ENCODE assay signal across 8 cellular contexts in the genomic region with DNA sequence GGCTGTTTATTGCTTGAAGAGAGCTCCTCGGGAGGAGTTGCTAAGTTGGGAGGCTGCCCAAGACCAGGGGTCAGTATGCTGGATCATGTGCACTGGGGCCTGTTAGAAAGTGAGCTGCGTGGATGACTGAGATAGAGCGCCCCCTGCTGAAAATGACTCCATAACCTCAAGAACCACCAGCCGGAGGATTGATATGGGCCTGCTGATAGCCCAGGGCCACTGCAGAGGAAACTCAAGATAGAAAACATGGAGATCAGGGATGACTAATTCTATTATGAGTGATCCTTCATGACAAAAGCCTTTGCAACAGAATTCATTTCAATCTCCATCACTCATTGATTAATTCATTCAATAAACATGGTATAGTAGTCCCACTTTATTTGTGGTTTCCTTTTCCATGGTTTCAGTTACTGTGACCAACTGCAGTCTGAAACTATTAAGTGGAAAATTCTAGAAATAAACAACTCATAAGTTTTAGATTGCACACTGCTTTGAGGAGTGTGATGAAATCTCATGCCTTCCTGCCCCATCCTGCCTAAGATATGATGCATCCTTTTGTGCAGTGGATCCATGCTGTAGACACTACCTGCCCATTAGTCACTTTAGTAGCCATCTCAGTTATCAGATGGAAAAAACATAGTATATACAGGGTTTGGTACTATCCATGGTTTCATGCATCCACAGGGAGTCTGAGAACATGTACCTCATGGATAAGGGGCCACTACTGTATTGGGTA.
A peak's percentile ranks its signal among the peaks of the same experiment; 100 is the strongest.
DNase-seq lines count a peak whose midpoint lies in the region; ATAC-seq and FAIRE-seq lines count a peak whose summit lies in the region.

No MANE protein-coding gene starts in this region.

- no peak overlapping the region for H3K4me3 ChIP-seq in H7 (ENCODE audit: insufficient read depth, low read depth, low read length)

- DNase-seq in EH (ENCODE audit: low read depth), result peak; percentile 19
- DNase-seq in H7, result peak; percentile 27
- peak; percentile 75 for DNase-seq in OCI-M1 (lab: John Stamatoyannopoulos, UW)
- DNase-seq in activated naive CD4-positive, alpha-beta T cell treated with anti-CD3 and anti-CD28 coated beads, Interleukin-2, amount 50 U/mL, for 72 hours (ENCODE audit: low spot score in 2 of 2), result peak in 1 of 2 donors; percentile 43
- DNase-seq in stimulated activated CD4-positive, alpha-beta T cell treated with anti-CD3 and anti-CD28 coated beads, TNF-alpha, amount 100 ng/mL, for 24 hours (ENCODE audit: low read depth in 3 of 3), result peak; percentile 4 to 18 (median 4)
- no peak for DNase-seq in DMS79 treated with DMSO at 0.1 percent for 48 hours (lab: John Stamatoyannopoulos, UW)
- DNase-seq in NK-92 (lab: John Stamatoyannopoulos, UW; ENCODE audit: unreplicated experiment), result no peak

- H3K36me3 ChIP-seq in H7 (replicated peaks; ENCODE audit: control insufficient read depth, insufficient read depth, low read length), result no peaks in the 10 kb centered on the region

- H3K36me3 Mint-ChIP-seq in activated naive CD4-positive, alpha-beta T cell treated with anti-CD3 and anti-CD28 coated beads, Interleukin-2, amount 50 U/mL, for 72 hours, result no peaks in the 10 kb centered on the region

- peak; percentile 21 for FAIRE-seq in islet of Langerhans (lab: Jason Lieb, UNC)

- peak; percentile 73 to 78 for ATAC-seq in activated naive CD4-positive, alpha-beta T cell treated with anti-CD3 and anti-CD28 coated beads, Interleukin-2, amount 50 U/mL, for 72 hours

- no peak overlapping the region for H3K27ac Mint-ChIP-seq in activated naive CD4-positive, alpha-beta T cell treated with anti-CD3 and anti-CD28 coated beads, Interleukin-2, amount 50 U/mL, for 72 hours

- H3K27me3 ChIP-seq in H7 (ENCODE audit: control insufficient read depth, insufficient read depth, low read length), result no peaks in the 10 kb centered on the region

- H3K9me3 Mint-ChIP-seq in activated naive CD4-positive, alpha-beta T cell treated with anti-CD3 and anti-CD28 coated beads, Interleukin-2, amount 50 U/mL, for 72 hours, result no peaks in the 10 kb centered on the region

Comparison
In these comparisons a context has a peak if more than half of its experiments do, and no peak if none do; other contexts are left out.
1. DNase-seq: peak in EH (single experiment), H7 (single experiment), OCI-M1 (single experiment) and stimulated activated CD4-positive, alpha-beta T cell treated with anti-CD3 and anti-CD28 coated beads, TNF-alpha, amount 100 ng/mL, for 24 hours (3 of 3); none in DMS79 treated with DMSO at 0.1 percent for 48 hours (single experiment) and NK-92 (single experiment).